ENCODE assay signal across 28 cellular contexts in the genomic region with DNA sequence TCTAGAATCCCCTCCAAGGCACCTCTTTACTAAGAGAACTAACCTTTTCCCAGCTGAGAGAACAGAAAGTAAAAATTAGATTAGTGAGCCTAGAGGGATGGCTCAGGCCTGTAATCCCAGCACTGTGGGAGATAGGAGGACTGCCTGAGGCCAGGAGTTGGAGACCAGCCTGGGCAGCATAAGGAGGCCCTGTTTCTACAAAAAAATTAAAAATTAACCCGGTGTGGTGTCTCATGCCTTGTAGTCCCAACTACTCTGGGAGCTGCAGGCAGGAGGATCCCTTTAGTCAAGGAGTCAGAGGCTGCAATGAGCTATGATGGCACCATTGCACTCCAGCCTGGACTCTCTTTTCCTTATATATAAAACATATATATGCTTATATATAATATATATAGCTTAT. TPM values are rescaled to one million over a fixed set of nuclear protein-coding genes. Genes with fewer than 3 reads are reported as not detected.
"Had no signal": no experiment of that assay in that cellular context is flagged by ENCODE, and none has a peak within 500 bp of the region (broad histone marks: within the 10 kb centered on the region; RNA-seq: fewer than 3 reads in every experiment).

No MANE protein-coding gene starts in this region.

- H3K27ac ChIP-seq: epithelial cell of prostate, esophagus muscularis mucosa, gastrocnemius medialis, neutrophil, psoas muscle, spleen had no signal

- H3K4me3 Mint-ChIP-seq: dendritic cell treated with granulocyte-macrophage colony-stimulating factor and Interleukin-4, amounts not matched to agents 40 ng/mL and 50 ng/mL, for 4 days; effector memory CD8-positive, alpha-beta T cell; immature natural killer cell; naive thymus-derived CD4-positive, alpha-beta T cell; stimulated activated memory B cell treated with anti-CD40 and anti-IgM and Interleukin-4, amounts not matched to agents 10 μg/mL and 1 μg/mL and 100 μg/mL, for 72 hours; stimulated activated naive CD8-positive, alpha-beta T cell treated with anti-CD3 and anti-CD28 coated beads, Interleukin-15, Interleukin-2, amounts not matched to agents 100 ng/mL and 50 ng/mL, for 24 hours had no signal

- H3K27me3 Mint-ChIP-seq: dendritic cell treated with granulocyte-macrophage colony-stimulating factor and Interleukin-4, amounts not matched to agents 40 ng/mL and 50 ng/mL, for 4 days; effector memory CD8-positive, alpha-beta T cell; naive thymus-derived CD4-positive, alpha-beta T cell; stimulated activated memory B cell treated with anti-CD40 and anti-IgM and Interleukin-4, amounts not matched to agents 10 μg/mL and 1 μg/mL and 100 μg/mL, for 72 hours; stimulated activated naive CD8-positive, alpha-beta T cell treated with anti-CD3 and anti-CD28 coated beads, Interleukin-15, Interleukin-2, amounts not matched to agents 100 ng/mL and 50 ng/mL, for 24 hours had no signal

- H3K27me3 ChIP-seq: esophagus muscularis mucosa, gastrocnemius medialis, neutrophil, spleen had no signal

- H3K4me3 ChIP-seq: esophagus muscularis mucosa, gastrocnemius medialis, psoas muscle, spleen had no signal

- H3K4me1 Mint-ChIP-seq: immature natural killer cell; naive thymus-derived CD4-positive, alpha-beta T cell; stimulated activated memory B cell treated with anti-CD40 and anti-IgM and Interleukin-4, amounts not matched to agents 10 μg/mL and 1 μg/mL and 100 μg/mL, for 72 hours had no signal

- H3K27ac Mint-ChIP-seq: dendritic cell treated with granulocyte-macrophage colony-stimulating factor and Interleukin-4, amounts not matched to agents 40 ng/mL and 50 ng/mL, for 4 days; immature natural killer cell; naive thymus-derived CD4-positive, alpha-beta T cell; stimulated activated memory B cell treated with anti-CD40 and anti-IgM and Interleukin-4, amounts not matched to agents 10 μg/mL and 1 μg/mL and 100 μg/mL, for 72 hours; stimulated activated naive CD8-positive, alpha-beta T cell treated with anti-CD3 and anti-CD28 coated beads, Interleukin-15, Interleukin-2, amounts not matched to agents 100 ng/mL and 50 ng/mL, for 24 hours had no signal

- H3K36me3 Mint-ChIP-seq: immature natural killer cell; stimulated activated memory B cell treated with anti-CD40 and anti-IgM and Interleukin-4, amounts not matched to agents 10 μg/mL and 1 μg/mL and 100 μg/mL, for 72 hours had no signal

- DNase-seq: effector memory CD8-positive, alpha-beta T cell; gastrocnemius medialis; immature natural killer cell; left colon; naive thymus-derived CD4-positive, alpha-beta T cell; psoas muscle; spleen; stimulated activated CD4-positive, alpha-beta T cell treated with anti-CD3 and anti-CD28 coated beads, Interleukin-15, amount 100 ng/mL, for 24 hours; stimulated activated CD4-positive, alpha-beta T cell treated with anti-CD3 and anti-CD28 coated beads, Interleukin-1b, Interleukin-23, amount 100 ng/mL, for 48 hours; stimulated activated CD4-positive, alpha-beta T cell treated with anti-CD3 and anti-CD28 coated beads, Interleukin-4, amount 100 ng/mL, for 24 hours; trophoblast cell had no signal

- ATAC-seq: effector memory CD8-positive, alpha-beta T cell; gastrocnemius medialis; left colon; naive thymus-derived CD4-positive, alpha-beta T cell; psoas muscle; sciatic nerve; stimulated activated memory B cell treated with anti-CD40 and anti-IgM and Interleukin-4, amounts not matched to agents 10 μg/mL and 1 μg/mL and 100 μg/mL, for 72 hours had no signal

- H3K9me3 ChIP-seq: gastrocnemius medialis, neutrophil, psoas muscle had no signal

- H3K4me1 ChIP-seq: esophagus muscularis mucosa, gastrocnemius medialis, psoas muscle, spleen had no signal

- H3K36me3 ChIP-seq: esophagus muscularis mucosa, gastrocnemius medialis, neutrophil, spleen had no signal

- H3K9me3 Mint-ChIP-seq: dendritic cell treated with granulocyte-macrophage colony-stimulating factor and Interleukin-4, amounts not matched to agents 40 ng/mL and 50 ng/mL, for 4 days; effector memory CD8-positive, alpha-beta T cell had no signal

RNA-seq across cellular contexts. Expression of gene OOEP, which starts 5.5 kb away (rescaled TPM):
- total RNA-seq: esophagus muscularis mucosa, gastrocnemius medialis, left colon, liver, mesenteric fat pad, mononuclear cell, psoas muscle, sciatic nerve, skeletal muscle tissue, urinary bladder had no signal
- polyA plus RNA-seq: naive thymus-derived CD4-positive, alpha-beta T cell; neural cell had no signal

RNA-seq across cellular contexts. Expression of gene KHDC3L, which starts 12.8 kb away (rescaled TPM):
- total RNA-seq: esophagus muscularis mucosa; fibroblast of villous mesenchyme; gastrocnemius medialis; left colon; liver; lung microvascular endothelial cell; mesenteric fat pad; mononuclear cell; naive thymus-derived CD4-positive, alpha-beta T cell; osteoblast; psoas muscle; sciatic nerve; skeletal muscle tissue; spleen; urinary bladder had no signal
- polyA plus RNA-seq: immature natural killer cell; keratinocyte; liver; naive thymus-derived CD4-positive, alpha-beta T cell; neural cell; psoas muscle; spleen; urinary bladder had no signal

RNA-seq across cellular contexts. Expression of gene DDX43, which starts 19.4 kb away (rescaled TPM):
- total RNA-seq: skeletal muscle tissue had no signal
- polyA plus RNA-seq: neural cell had no signal

RNA-seq across cellular contexts. Expression of gene DPPA5, which starts 21.1 kb away (rescaled TPM):
- total RNA-seq: esophagus muscularis mucosa; fibroblast of villous mesenchyme; gastrocnemius medialis; left colon; liver; lung microvascular endothelial cell; mesenteric fat pad; mononuclear cell; naive thymus-derived CD4-positive, alpha-beta T cell; osteoblast; psoas muscle; sciatic nerve; skeletal muscle tissue; spleen; urinary bladder had no signal
- polyA plus RNA-seq: immature natural killer cell; keratinocyte; liver; naive thymus-derived CD4-positive, alpha-beta T cell; neural cell; psoas muscle; spleen; urinary bladder had no signal
